8 cellular contexts compared by ENCODE assay signal in genomic region chr7:128530855-128531104, GRCh38. TPM values are rescaled to one million over a fixed set of nuclear protein-coding genes. Genes with fewer than 3 reads are reported as not detected.
DNase-seq lines count a peak whose midpoint lies in the region; ATAC-seq, FAIRE-seq and TF ChIP-seq lines count a peak whose summit lies in the region.

No MANE protein-coding gene starts in this region.

- peaks cover 4 to 18% of the 10 kb centered on the region in 2 experiments for H3K79me1 ChIP-seq in IMR-90 (ENCODE audit: low read depth in 1 of 2, low read length in 2 of 2)

- peak overlapping the region; percentile 81 for H2AFZ ChIP-seq in IMR-90 (replicated peaks; ENCODE audit: low read length, poor library complexity)

- H2BK120ac ChIP-seq in IMR-90 (ENCODE audit: low read depth, low read length) = no peak overlapping the region

- 0% methylated on average over 6 of the region's 38 CpGs; no CpG with 5 or more reads in 1 of the 2 experiments for WGBS in IMR-90 (ENCODE audit: extremely low coverage in 2 of 2, insufficient read length in 1 of 2), 2 experiments
- 1% methylated on average over 18 to 38 of the region's 38 CpGs for WGBS in pancreas, 2 donors

- no peaks in the 10 kb centered on the region for H3K9me3 Mint-ChIP-seq in CD8-positive, alpha-beta memory T cell
- no peaks in the 10 kb centered on the region for H3K9me3 Mint-ChIP-seq in effector memory CD8-positive, alpha-beta T cell

- H3K4me3 Mint-ChIP-seq in CD8-positive, alpha-beta memory T cell = peak overlapping the region in 2 of 7 donors; percentile 39 to 54
- H3K4me3 Mint-ChIP-seq in effector memory CD8-positive, alpha-beta T cell = peak overlapping the region in 1 of 2 donors; percentile 79

- H3K14ac ChIP-seq in IMR-90 (replicated peaks; ENCODE audit: low read depth, low read length) = no peak overlapping the region

- H4K20me1 ChIP-seq in IMR-90 (ENCODE audit: insufficient read depth, low read length) = peaks cover 4% of the 10 kb centered on the region; the same call in 1 of the 2 replicates

- peaks cover 0 to 2% of the 10 kb centered on the region in 2 donors for H3K27me3 Mint-ChIP-seq in CD8-positive, alpha-beta memory T cell
- no peaks in the 10 kb centered on the region for H3K27me3 Mint-ChIP-seq in effector memory CD8-positive, alpha-beta T cell

- FAIRE-seq in pancreas (lab: Jason Lieb, UNC) = no peak

- H3K27me3 ChIP-seq in CD8-positive, alpha-beta memory T cell (ENCODE audit: insufficient read depth, low read length, poor library complexity, severe bottlenecking) = no peaks in the 10 kb centered on the region
- H3K27me3 ChIP-seq in IMR-90 (ENCODE audit: control insufficient read depth, insufficient read depth, low read length) = no peaks in the 10 kb centered on the region
- no peaks in the 10 kb centered on the region for H3K27me3 ChIP-seq in pancreas

- TF ChIP-seq CTCF in IMR-90 (conservative IDR thresholded peaks at IDR 0.05; ENCODE audit: low read depth, low read length) (no peak), pancreas (IDR thresholded peaks at IDR 0.05) (no peak)

- H3K4me3 ChIP-seq in CD8-positive, alpha-beta memory T cell (ENCODE audit: low read length) = no peak overlapping the region
- peak overlapping the region; percentile 63 for H3K4me3 ChIP-seq in IMR-90 (ENCODE audit: insufficient read depth, low read depth, low read length)
- H3K4me3 ChIP-seq in pancreas = peak overlapping the region; percentile 55 to 84 (median 76)

- H2BK5ac ChIP-seq in IMR-90 (ENCODE audit: low read depth, low read length, poor library complexity, severe bottlenecking) = peak overlapping the region; percentile 91

- no peak overlapping the region for H2BK20ac ChIP-seq in IMR-90 (ENCODE audit: low read depth, low read length)

- no peaks in the 10 kb centered on the region for H3K9me3 ChIP-seq in CD8-positive, alpha-beta memory T cell (ENCODE audit: low read length)
- no peaks in the 10 kb centered on the region for H3K9me3 ChIP-seq in IMR-90 (ENCODE audit: control insufficient read depth, insufficient read depth, low read length)
- H3K9me3 ChIP-seq in pancreas = no peaks in the 10 kb centered on the region

- POLR2A ChIA-PET in CD8-positive, alpha-beta memory T cell (lab: Charles Lee) = no interaction called here
- POLR2A ChIA-PET in IMR-90 (lab: Charles Lee; ENCODE audit: unreplicated experiment) = no interaction called here

- intact Hi-C loops in IMR-90 (cut with micrococcal nuclease) (no loop called here), pancreas (cut with DNase I) (no loop called here)

- CTCF ChIA-PET in CD8-positive, alpha-beta memory T cell (lab: Charles Lee) = no interaction called here
- CTCF ChIA-PET in IMR-90 (lab: Yijun Ruan, JAX) = no interaction called here

- no peak overlapping the region for H4K91ac ChIP-seq in IMR-90 (ENCODE audit: insufficient read depth, low read depth, low read length)

- no peak; the same call in 1 of the 2 replicates for ATAC-seq in IMR-90 (ENCODE audit: low read depth)
- peak; percentile 25 for ATAC-seq in effector memory CD8-positive, alpha-beta T cell (replicated peaks)
- no peak for ATAC-seq in pancreas
- ATAC-seq in GM21528 (IDR thresholded peaks at IDR 0.05; ENCODE audit: low FRiP score, unreplicated experiment) = no peak
- no peak for ATAC-seq in GM19452 (IDR thresholded peaks at IDR 0.05; ENCODE audit: unreplicated experiment)

- no peak overlapping the region for H3K27ac Mint-ChIP-seq in CD8-positive, alpha-beta memory T cell
- H3K27ac Mint-ChIP-seq in effector memory CD8-positive, alpha-beta T cell = no peak overlapping the region

- no peak overlapping the region for H2AK9ac ChIP-seq in IMR-90 (replicated peaks; ENCODE audit: low read depth, low read length, poor library complexity)

- peaks cover 36 to 42% (median 40%) of the 10 kb centered on the region in 3 donors for H3K4me1 Mint-ChIP-seq in CD8-positive, alpha-beta memory T cell
- peaks cover 15 to 27% of the 10 kb centered on the region in 2 donors for H3K4me1 Mint-ChIP-seq in effector memory CD8-positive, alpha-beta T cell (ENCODE audit: low read depth in 2 of 2)

- no peak overlapping the region for H2AK5ac ChIP-seq in IMR-90 (ENCODE audit: low read depth, low read length)

- no peak overlapping the region for H4K5ac ChIP-seq in IMR-90 (ENCODE audit: low read depth, low read length)

- peak overlapping the region; percentile 72 for H3K27ac ChIP-seq in CD8-positive, alpha-beta memory T cell (ENCODE audit: low read depth, low read length)
- H3K27ac ChIP-seq in IMR-90 (ENCODE audit: insufficient read depth, low read length) = peak overlapping the region; percentile 81
- peak overlapping the region; percentile 79 to 98 (median 95) for H3K27ac ChIP-seq in pancreas

- no peaks in the 10 kb centered on the region for H3K9me1 ChIP-seq in IMR-90 (ENCODE audit: insufficient read depth, low read length)

- peak; percentile 87 for TF ChIP-seq POLR2A in IMR-90 (IDR thresholded peaks at IDR 0.05; ENCODE audit: low read depth, low read length)

- H3K4ac ChIP-seq in IMR-90 (ENCODE audit: low read depth, low read length) = peak overlapping the region; percentile 50; the same call in 1 of the 2 replicates

- H3K18ac ChIP-seq in IMR-90 (ENCODE audit: low read depth, low read length) = no peak overlapping the region; the same call in 1 of the 2 replicates

- H3K4me1 ChIP-seq in CD8-positive, alpha-beta memory T cell (ENCODE audit: insufficient read depth, low read length) = peaks cover 16% of the 10 kb centered on the region
- H3K4me1 ChIP-seq in IMR-90 (ENCODE audit: control insufficient read depth, insufficient read depth, low read length) (no peaks in the 10 kb centered on the region), pancreas (peaks cover 0 to 10% (median 9%) of the 10 kb centered on the region in 3 donors)

- no TSS peak for BruUV-seq in IMR-90 (replicated peaks; lab: Mats Ljungman, UMichigan)

- no peak overlapping the region for H3K23ac ChIP-seq in IMR-90 (ENCODE audit: low read depth, low read length)

- H3K9ac ChIP-seq in IMR-90 (ENCODE audit: low read depth, low read length) = peak overlapping the region; percentile 76

- DNase-seq in CD8-positive, alpha-beta memory T cell = no peak
- DNase-seq in IMR-90 (no peak), pancreas (no peak), NCI-H2029 (lab: John Stamatoyannopoulos, UW) (no peak), GM19238 (ENCODE audit: insufficient read length, low spot score) (no peak)
- no peak for DNase-seq in effector memory CD8-positive, alpha-beta T cell

- peak overlapping the region in 1 of 2 experiments; percentile 49; a peak in 1 of 4 replicates for H4K8ac ChIP-seq in IMR-90 (ENCODE audit: low read depth in 2 of 2, low read length in 2 of 2)

- no peak overlapping the region for H2BK15ac ChIP-seq in IMR-90 (ENCODE audit: low read depth, low read length)

- TF ChIP-seq RAD21 in IMR-90 (IDR thresholded peaks at IDR 0.05; ENCODE audit: low read length) = no peak

- no peaks in the 10 kb centered on the region for H3K36me3 ChIP-seq in CD8-positive, alpha-beta memory T cell (ENCODE audit: insufficient read depth, low read length)
- H3K36me3 ChIP-seq in IMR-90 (ENCODE audit: control insufficient read depth, insufficient read depth, low read length) = peaks cover 5% of the 10 kb centered on the region
- no peaks in the 10 kb centered on the region for H3K36me3 ChIP-seq in pancreas

- H3K36me3 Mint-ChIP-seq in CD8-positive, alpha-beta memory T cell = peaks cover 0 to 27% (median 2%) of the 10 kb centered on the region in 3 donors
- peaks cover 22% of the 10 kb centered on the region for H3K36me3 Mint-ChIP-seq in effector memory CD8-positive, alpha-beta T cell (ENCODE audit: insufficient read depth)

- dilution Hi-C loops in IMR-90 (cut with HindIII; ENCODE audit: low sequenced_read_pairs, unreplicated experiment) = no loop called here

- in situ Hi-C loops in IMR-90 (cut with MboI; ENCODE audit: low sequenced_read_pairs) = no loop called here

- no peak overlapping the region for H3K56ac ChIP-seq in IMR-90 (ENCODE audit: extremely low read depth, insufficient read depth, low read length)

- no peak overlapping the region for H3K4me2 ChIP-seq in IMR-90 (ENCODE audit: low read depth, low read length)

TF ChIP-seq in IMR-90, 13 proteins besides CTCF, POLR2A, EP300 and RAD21:
- no peak for TF ChIP-seq ELK1 (IDR thresholded peaks at IDR 0.05; ENCODE audit: borderline replicate concordance, low read depth, low read length)
- TF ChIP-seq MXI1 (IDR thresholded peaks at IDR 0.05; ENCODE audit: borderline replicate concordance, low read depth, low read length) = no peak
- TF ChIP-seq CEBPB (IDR thresholded peaks at IDR 0.05; ENCODE audit: low read depth, low read length) = no peak

RNA-seq across cellular contexts. Expression of gene METTL2B, which starts 54.2 kb away (rescaled TPM):
- total RNA-seq in CD8-positive, alpha-beta memory T cell = 10 to 100 TPM; 58.6 to 59.5 TPM
- 38.3 TPM for polyA plus RNA-seq in CD8-positive, alpha-beta memory T cell
- 34.2 and 45.8 TPM in 2 replicates for total RNA-seq in IMR-90 (2012; rRNA removed)
- polyA plus RNA-seq in IMR-90 (2012; rRNA removed) = 14.1 and 18.0 TPM in 2 replicates
- polyA plus RNA-seq in IMR-90 (2012; cell fraction: cytosol; rRNA removed) = 7.1 and 7.9 TPM in 2 replicates
- 6.4 and 18.4 TPM in 2 replicates for polyA plus RNA-seq in IMR-90 (2012; cell fraction: nucleus; rRNA removed; ENCODE audit: low replicate concordance)
- 10 to 100 TPM in 4 of 6 donors, 1 to 10 TPM in 2; 8.8 to 12.6 (median 10.8) TPM for total RNA-seq in pancreas
- polyA plus RNA-seq in pancreas = 1 to 10 TPM; 6.2 to 6.7 TPM
